In the genomic region with DNA sequence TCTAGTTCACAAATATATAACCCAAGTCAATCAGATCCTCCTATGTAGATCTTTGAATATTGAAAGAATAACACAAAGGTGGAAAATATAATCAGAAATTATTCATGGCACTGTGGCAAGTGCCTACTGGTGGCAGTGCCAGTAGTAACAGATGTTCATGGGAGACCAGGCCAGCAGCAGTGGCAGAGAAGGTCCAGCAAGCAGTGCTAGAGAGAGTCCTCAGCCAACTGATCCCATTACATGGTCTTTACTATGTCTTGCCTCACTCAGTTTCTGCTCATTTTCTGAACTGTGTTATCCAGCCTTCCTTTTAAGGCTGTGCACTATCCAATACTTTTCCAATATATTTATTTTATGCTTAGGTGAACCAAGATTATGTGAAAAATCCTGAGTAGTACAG, we compare ENCODE assay signal across 1 cellular context.
TF ChIP-seq lines count a peak whose summit lies in the region.

No MANE protein-coding gene starts in this region.

TF ChIP-seq in SK-N-SH, 30 proteins besides CTCF, POLR2A, EP300 and RAD21 (continued from another document):
- TF ChIP-seq, protein P1, sequence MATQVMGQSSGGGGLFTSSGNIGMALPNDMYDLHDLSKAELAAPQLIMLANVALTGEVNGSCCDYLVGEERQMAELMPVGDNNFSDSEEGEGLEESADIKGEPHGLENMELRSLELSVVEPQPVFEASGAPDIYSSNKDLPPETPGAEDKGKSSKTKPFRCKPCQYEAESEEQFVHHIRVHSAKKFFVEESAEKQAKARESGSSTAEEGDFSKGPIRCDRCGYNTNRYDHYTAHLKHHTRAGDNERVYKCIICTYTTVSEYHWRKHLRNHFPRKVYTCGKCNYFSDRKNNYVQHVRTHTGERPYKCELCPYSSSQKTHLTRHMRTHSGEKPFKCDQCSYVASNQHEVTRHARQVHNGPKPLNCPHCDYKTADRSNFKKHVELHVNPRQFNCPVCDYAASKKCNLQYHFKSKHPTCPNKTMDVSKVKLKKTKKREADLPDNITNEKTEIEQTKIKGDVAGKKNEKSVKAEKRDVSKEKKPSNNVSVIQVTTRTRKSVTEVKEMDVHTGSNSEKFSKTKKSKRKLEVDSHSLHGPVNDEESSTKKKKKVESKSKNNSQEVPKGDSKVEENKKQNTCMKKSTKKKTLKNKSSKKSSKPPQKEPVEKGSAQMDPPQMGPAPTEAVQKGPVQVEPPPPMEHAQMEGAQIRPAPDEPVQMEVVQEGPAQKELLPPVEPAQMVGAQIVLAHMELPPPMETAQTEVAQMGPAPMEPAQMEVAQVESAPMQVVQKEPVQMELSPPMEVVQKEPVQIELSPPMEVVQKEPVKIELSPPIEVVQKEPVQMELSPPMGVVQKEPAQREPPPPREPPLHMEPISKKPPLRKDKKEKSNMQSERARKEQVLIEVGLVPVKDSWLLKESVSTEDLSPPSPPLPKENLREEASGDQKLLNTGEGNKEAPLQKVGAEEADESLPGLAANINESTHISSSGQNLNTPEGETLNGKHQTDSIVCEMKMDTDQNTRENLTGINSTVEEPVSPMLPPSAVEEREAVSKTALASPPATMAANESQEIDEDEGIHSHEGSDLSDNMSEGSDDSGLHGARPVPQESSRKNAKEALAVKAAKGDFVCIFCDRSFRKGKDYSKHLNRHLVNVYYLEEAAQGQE (IDR thresholded peaks at IDR 0.05; ENCODE audit: low read depth, low read length) = no peak
